Comparison of ENCODE assay signal across 8 cellular contexts in the genomic region with DNA sequence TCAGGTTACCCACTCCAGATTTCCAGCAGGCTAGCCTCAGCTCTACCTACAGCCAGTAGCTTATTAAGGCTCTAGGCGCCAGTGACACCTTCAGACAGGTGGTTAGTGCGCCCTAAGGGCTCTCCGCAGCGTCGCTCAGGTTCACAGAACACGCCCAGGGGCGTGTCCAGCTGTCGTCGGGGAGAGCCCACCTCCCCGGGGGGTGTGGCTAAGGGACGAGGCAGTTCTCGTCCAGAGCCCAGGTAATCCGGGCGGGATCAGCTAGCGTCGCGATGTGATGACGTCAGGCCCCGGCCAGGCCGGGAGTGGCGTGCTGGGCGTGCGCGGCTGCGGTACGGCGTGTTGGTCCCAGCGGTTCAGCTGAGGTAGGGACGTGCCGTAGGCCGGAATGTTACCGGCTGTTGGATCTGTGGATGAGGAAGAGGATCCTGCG. TPM values are rescaled to one million over a fixed set of nuclear protein-coding genes. Genes with fewer than 3 reads are reported as not detected.
DNase-seq lines count a peak whose midpoint lies in the region; ATAC-seq and TF ChIP-seq lines count a peak whose summit lies in the region.
"Not testable (repeated sequence)": the region's sequence is repeated elsewhere in the genome, so short reads cannot be mapped to it uniquely, and the experiment has no call there.

A gene (plus strand): TSS at position 340 of the 433 bp plus-strand sequence. CDS start 49 bp downstream, at position 389.

- not testable (repeated sequence) for BruUV-seq in IMR-90 (replicated peaks; lab: Mats Ljungman, UMichigan)

- not testable (repeated sequence) for H3K9me3 Mint-ChIP-seq in CD8-positive, alpha-beta memory T cell; progenitor cell of endocrine pancreas (ENCODE audit: low read depth)

- peak; percentile 44 to 89 (median 67) for DNase-seq in CD8-positive, alpha-beta memory T cell
- DNase-seq in IMR-90, result peak; percentile 0
- peak; percentile 83 for DNase-seq in WERI-Rb-1
- peak; percentile 67 for DNase-seq in activated naive CD4-positive, alpha-beta T cell treated with anti-CD3 and anti-CD28 coated beads, Interleukin-2, amount 50 U/mL, for 16 hours
- DNase-seq in epithelial cell of esophagus (ENCODE audit: low read depth), result peak; percentile 90
- DNase-seq in kidney epithelial cell (ENCODE audit: low read depth), result peak; percentile 4
- DNase-seq in progenitor cell of endocrine pancreas (ENCODE audit: low spot score, unreplicated experiment), result peak; percentile 23
- peak; percentile 28 to 31 for DNase-seq in stimulated activated CD8-positive, alpha-beta memory T cell treated with anti-CD3 and anti-CD28 coated beads, Interleukin-7, amount 100 ng/mL, for 1 hour (ENCODE audit: low read depth in 2 of 2)

- H4K8ac ChIP-seq in IMR-90 (ENCODE audit: low read depth in 2 of 2, low read length in 2 of 2), result peak within 1 kb of the TSS; percentile 77 to 84; a peak in 2 of 4 replicates

- not testable (repeated sequence) for H3K14ac ChIP-seq in IMR-90 (replicated peaks; ENCODE audit: low read depth, low read length)

- peak within 1 kb of the TSS; percentile 47 to 92 (median 71) for H3K4me3 Mint-ChIP-seq in CD8-positive, alpha-beta memory T cell
- peak within 1 kb of the TSS; percentile 69 for H3K4me3 Mint-ChIP-seq in progenitor cell of endocrine pancreas (ENCODE audit: low read depth)

- not testable (repeated sequence) for H3K27me3 ChIP-seq in CD8-positive, alpha-beta memory T cell (ENCODE audit: insufficient read depth, low read length, poor library complexity, severe bottlenecking); IMR-90 (ENCODE audit: control insufficient read depth, insufficient read depth, low read length); WERI-Rb-1 (ENCODE audit: insufficient read depth, low read depth, severe bottlenecking); kidney epithelial cell (ENCODE audit: control insufficient read depth, insufficient read depth, low read length)

- intact Hi-C loops in IMR-90 (cut with micrococcal nuclease), result not testable (repeated sequence)

- peak within 1 kb of the TSS; percentile 99 for H3K4me2 ChIP-seq in IMR-90 (ENCODE audit: low read depth, low read length)

- in situ Hi-C loops in IMR-90 (cut with MboI; ENCODE audit: low sequenced_read_pairs), result not testable (repeated sequence)

- H3K9me3 ChIP-seq in CD8-positive, alpha-beta memory T cell (ENCODE audit: low read length); IMR-90 (ENCODE audit: control insufficient read depth, insufficient read depth, low read length); WERI-Rb-1 (ENCODE audit: severe bottlenecking): not testable (repeated sequence)

- not testable (repeated sequence) for H2BK120ac ChIP-seq in IMR-90 (ENCODE audit: low read depth, low read length)

- not testable (repeated sequence) for TF ChIP-seq POLR2A in IMR-90 (IDR thresholded peaks at IDR 0.05; ENCODE audit: low read depth, low read length)

- CTCF ChIA-PET in CD8-positive, alpha-beta memory T cell (lab: Charles Lee); IMR-90 (lab: Yijun Ruan, JAX): not testable (repeated sequence)

- not testable (repeated sequence) for H3K4ac ChIP-seq in IMR-90 (ENCODE audit: low read depth, low read length)

- H3K4me3 ChIP-seq in CD8-positive, alpha-beta memory T cell (ENCODE audit: low read length), result not testable (repeated sequence)
- H3K4me3 ChIP-seq in IMR-90 (ENCODE audit: insufficient read depth, low read depth, low read length), result peak within 1 kb of the TSS; percentile 98
- H3K4me3 ChIP-seq in WERI-Rb-1 (ENCODE audit: low read depth, low read length), result peak within 1 kb of the TSS; percentile 29
- H3K4me3 ChIP-seq in epithelial cell of esophagus (ENCODE audit: low read length), result peak within 1 kb of the TSS; percentile 48
- H3K4me3 ChIP-seq in kidney epithelial cell (ENCODE audit: low read depth, low read length), result peak within 1 kb of the TSS; percentile 39

- ATAC-seq in IMR-90 (ENCODE audit: low read depth), result not testable (repeated sequence)

- peaks cover 4 to 12% (median 6%) of the 10 kb centered on the region in 3 donors for H3K4me1 Mint-ChIP-seq in CD8-positive, alpha-beta memory T cell
- H3K4me1 Mint-ChIP-seq in progenitor cell of endocrine pancreas (ENCODE audit: low read depth), result not testable (repeated sequence)

- not testable (repeated sequence) for H3K27ac ChIP-seq in CD8-positive, alpha-beta memory T cell (ENCODE audit: low read depth, low read length); IMR-90 (ENCODE audit: insufficient read depth, low read length); WERI-Rb-1

- H3K4me1 ChIP-seq in CD8-positive, alpha-beta memory T cell (ENCODE audit: insufficient read depth, low read length); IMR-90 (ENCODE audit: control insufficient read depth, insufficient read depth, low read length): not testable (repeated sequence)

- not testable (repeated sequence) for H3K9me1 ChIP-seq in IMR-90 (ENCODE audit: insufficient read depth, low read length)

- not testable (repeated sequence) for H4K91ac ChIP-seq in IMR-90 (ENCODE audit: insufficient read depth, low read depth, low read length)

- H3K27me3 Mint-ChIP-seq in CD8-positive, alpha-beta memory T cell; progenitor cell of endocrine pancreas: not testable (repeated sequence)

- H2AFZ ChIP-seq in IMR-90 (replicated peaks; ENCODE audit: low read length, poor library complexity), result not testable (repeated sequence)

- not testable (repeated sequence) for H3K9ac ChIP-seq in IMR-90 (ENCODE audit: low read depth, low read length)

- H3K36me3 Mint-ChIP-seq in CD8-positive, alpha-beta memory T cell; progenitor cell of endocrine pancreas (ENCODE audit: insufficient read depth): not testable (repeated sequence)

- H4K20me1 ChIP-seq in IMR-90 (ENCODE audit: insufficient read depth, low read length), result not testable (repeated sequence)

- not testable (repeated sequence) for H3K36me3 ChIP-seq in CD8-positive, alpha-beta memory T cell (ENCODE audit: insufficient read depth, low read length); IMR-90 (ENCODE audit: control insufficient read depth, insufficient read depth, low read length); WERI-Rb-1; kidney epithelial cell (ENCODE audit: control insufficient read depth, insufficient read depth, low read length)

- H4K5ac ChIP-seq in IMR-90 (ENCODE audit: low read depth, low read length), result peak within 1 kb of the TSS; percentile 99

- H2AK9ac ChIP-seq in IMR-90 (replicated peaks; ENCODE audit: low read depth, low read length, poor library complexity), result not testable (repeated sequence)

- POLR2A ChIA-PET in CD8-positive, alpha-beta memory T cell (lab: Charles Lee); IMR-90 (lab: Charles Lee; ENCODE audit: unreplicated experiment): not testable (repeated sequence)

- H2BK20ac ChIP-seq in IMR-90 (ENCODE audit: low read depth, low read length), result not testable (repeated sequence)

- not testable (repeated sequence) for TF ChIP-seq CTCF in IMR-90 (conservative IDR thresholded peaks at IDR 0.05; ENCODE audit: low read depth, low read length); WERI-Rb-1 (IDR thresholded peaks at IDR 0.05; ENCODE audit: low read depth, low read length); epithelial cell of esophagus (IDR thresholded peaks at IDR 0.05; ENCODE audit: insufficient read depth, low read depth, low read length, missing control alignments); kidney epithelial cell (IDR thresholded peaks at IDR 0.05; ENCODE audit: insufficient read depth, low read length, poor library complexity, severe bottlenecking); progenitor cell of endocrine pancreas (IDR thresholded peaks at IDR 0.05; ENCODE audit: unreplicated experiment)

- H3K18ac ChIP-seq in IMR-90 (ENCODE audit: low read depth, low read length), result 0 out of 2 replicates have a peak within 1 kb of the TSS, but pooled peaks have one; percentile 52

- WGBS in IMR-90 (ENCODE audit: extremely low coverage in 2 of 2, insufficient read length in 1 of 2), 2 experiments, result no CpG with 5 or more reads among the region's 33 CpGs

- dilution Hi-C loops in IMR-90 (cut with HindIII; ENCODE audit: low sequenced_read_pairs, unreplicated experiment), result not testable (repeated sequence)

- H3K23ac ChIP-seq in IMR-90 (ENCODE audit: low read depth, low read length), result not testable (repeated sequence)

- H2AK5ac ChIP-seq in IMR-90 (ENCODE audit: low read depth, low read length), result not testable (repeated sequence)

- not testable (repeated sequence) for H3K56ac ChIP-seq in IMR-90 (ENCODE audit: extremely low read depth, insufficient read depth, low read length)

- not testable (repeated sequence) for H2BK15ac ChIP-seq in IMR-90 (ENCODE audit: low read depth, low read length)

- H2BK5ac ChIP-seq in IMR-90 (ENCODE audit: low read depth, low read length, poor library complexity, severe bottlenecking), result not testable (repeated sequence)

- H3K79me1 ChIP-seq in IMR-90 (ENCODE audit: low read depth in 1 of 2, low read length in 2 of 2), result not testable (repeated sequence)

- not testable (repeated sequence) for TF ChIP-seq RAD21 in IMR-90 (IDR thresholded peaks at IDR 0.05; ENCODE audit: low read length)

- peak within 1 kb of the TSS; percentile 78 to 92 (median 88) for H3K27ac Mint-ChIP-seq in CD8-positive, alpha-beta memory T cell
- not testable (repeated sequence) for H3K27ac Mint-ChIP-seq in progenitor cell of endocrine pancreas

RNA-seq across cellular contexts. Expression of the gene that starts here (rescaled TPM):
- 10 to 100 TPM; 42.1 to 47.9 TPM for total RNA-seq in CD8-positive, alpha-beta memory T cell
- polyA plus RNA-seq in CD8-positive, alpha-beta memory T cell, result 30.2 TPM
- total RNA-seq in IMR-90 (2012; rRNA removed) (7.9 and 15.8 TPM in 2 replicates), kidney epithelial cell (34.8 and 38.9 TPM in 2 replicates), progenitor cell of endocrine pancreas (39.9 and 41.6 TPM in 2 replicates)
- 11.8 and 15.3 TPM in 2 replicates for polyA plus RNA-seq in IMR-90 (2012; rRNA removed)
- 1.5 and 3.1 TPM in 2 replicates for polyA plus RNA-seq in IMR-90 (2012; cell fraction: cytosol; rRNA removed)
- polyA plus RNA-seq in IMR-90 (2012; cell fraction: nucleus; rRNA removed; ENCODE audit: low replicate concordance), result 6.3 and 58.1 TPM in 2 replicates

Comparison
In these comparisons a context has a peak if more than half of its experiments do, and no peak if none do; other contexts are left out.
1. DNase-seq: peak in every context shown above with its lines; median percentile 90 in epithelial cell of esophagus; 83 in WERI-Rb-1; 67 in CD8-positive, alpha-beta memory T cell; 67 in activated naive CD4-positive, alpha-beta T cell treated with anti-CD3 and anti-CD28 coated beads, Interleukin-2, amount 50 U/mL, for 16 hours; 30 in stimulated activated CD8-positive, alpha-beta memory T cell treated with anti-CD3 and anti-CD28 coated beads, Interleukin-7, amount 100 ng/mL, for 1 hour; 23 in progenitor cell of endocrine pancreas; 4 in kidney epithelial cell; 0 in IMR-90.